ENCODE assay signal across 9 cellular contexts in genomic region chr6:137872071-137872470, GRCh38. TPM values are rescaled to one million over a fixed set of nuclear protein-coding genes. Genes with fewer than 3 reads are reported as not detected.
A peak's percentile ranks its signal among the peaks of the same experiment; 100 is the strongest.
DNase-seq lines count a peak whose midpoint lies in the region; ATAC-seq, FAIRE-seq and TF ChIP-seq lines count a peak whose summit lies in the region.
"Had no signal": no experiment of that assay in that cellular context is flagged by ENCODE, and none has a peak within 500 bp of the region (broad histone marks: within the 10 kb centered on the region; RNA-seq: fewer than 3 reads in every experiment).

No MANE protein-coding gene starts in this region.

- intact Hi-C loops in OCI-LY7 (cut with micrococcal nuclease; ENCODE audit: unreplicated experiment) (no loop called here), esophagus muscularis mucosa (cut with DNase I) (no loop called here), pancreas (cut with DNase I) (loop anchor here in 1 of 3 donors (10.0 kb wide), 1 partner anchor 53 kb away; no protein-coding TSS in a partner anchor)

- peaks cover 62% of the 10 kb centered on the region for H3K36me3 ChIP-seq in OCI-LY7 (ENCODE audit: insufficient read depth, low read length)
- H3K36me3 ChIP-seq in esophagus muscularis mucosa, result peaks cover 24 to 39% (median 27%) of the 10 kb centered on the region in 4 donors
- H3K36me3 ChIP-seq in pancreas, result peaks cover 0 to 29% (median 11%) of the 10 kb centered on the region in 3 donors

- no peak overlapping the region for H2AFZ ChIP-seq in OCI-LY7 (ENCODE audit: low read length)

- POLR2A ChIA-PET in OCI-LY7 (lab: Charles Lee), result interaction anchor here (0.5 to 1.6 kb wide), 11 partner anchors 9 to 130 kb away, joined by 3 to 6 read pairs (median 3); no protein-coding TSS in a partner anchor

- H3K4me3 ChIP-seq in OCI-LY7 (ENCODE audit: low read depth, low read length, poor library complexity, severe bottlenecking), result peak overlapping the region; percentile 85
- H3K4me3 ChIP-seq in esophagus muscularis mucosa, result peak overlapping the region; percentile 70 to 93 (median 88)
- H3K4me3 ChIP-seq in skeletal muscle cell (ENCODE audit: low read depth, low read length), result no peak overlapping the region
- peak overlapping the region in 1 of 4 donors; percentile 93 for H3K4me3 ChIP-seq in pancreas

- no TSS peak for BruUV-seq in OCI-LY7 (replicated peaks; lab: Mats Ljungman, UMichigan)

- ATAC-seq in pancreas, result no peak
- ATAC-seq in HG03432 (IDR thresholded peaks at IDR 0.05; ENCODE audit: unreplicated experiment), result no peak
- no peak for ATAC-seq in HG02870 (IDR thresholded peaks at IDR 0.05; ENCODE audit: unreplicated experiment)

- peaks cover 7% of the 10 kb centered on the region; the same call in 1 of the 2 replicates for H4K20me1 ChIP-seq in OCI-LY7 (ENCODE audit: insufficient read depth, low read length)

- TF ChIP-seq EP300 in esophagus muscularis mucosa (IDR thresholded peaks at IDR 0.05), result no peak

- no peak for FAIRE-seq in pancreas (lab: Jason Lieb, UNC)

- peaks cover 48% of the 10 kb centered on the region for H3K4me1 ChIP-seq in OCI-LY7 (ENCODE audit: insufficient read depth, low read length, poor library complexity, severe bottlenecking)
- peaks cover 24 to 72% (median 69%) of the 10 kb centered on the region in 4 donors for H3K4me1 ChIP-seq in esophagus muscularis mucosa
- peaks cover 0 to 33% (median 9%) of the 10 kb centered on the region in 3 donors for H3K4me1 ChIP-seq in pancreas

- H3K27ac ChIP-seq in OCI-LY7 (ENCODE audit: low read depth, low read length, poor library complexity, severe bottlenecking) (no peak overlapping the region), esophagus muscularis mucosa (replicated peaks in 1 of 4) (peak overlapping the region; percentile 71 to 94 (median 92)), pancreas (peak overlapping the region in 2 of 4 donors; percentile 15 to 65)

- no peaks in the 10 kb centered on the region for H3K9me2 ChIP-seq in OCI-LY7 (ENCODE audit: insufficient read depth, low read length)

- peak; percentile 57 for DNase-seq in EL
- no peak for DNase-seq in OCI-LY7 (ENCODE audit: low spot score)
- DNase-seq in esophagus muscularis mucosa (ENCODE audit: extremely low spot score), result no peak
- DNase-seq in skeletal muscle cell (ENCODE audit: low read depth), result peak; percentile 42
- no peak for DNase-seq in pancreas
- DNase-seq in NK-92 treated with Interleukin-12 subunit alpha and Interleukin-12 subunit beta, amount 100 ng/mL, for 24 hours (lab: John Stamatoyannopoulos, UW), result no peak
- DNase-seq: activated effector memory CD4-positive, alpha-beta T cell treated with Interleukin-2 at 50 U/mL for 16 hours had no signal

- TF ChIP-seq CTCF in OCI-LY7 (conservative IDR thresholded peaks at IDR 0.05; ENCODE audit: low read length) (no peak), esophagus muscularis mucosa (IDR thresholded peaks at IDR 0.05) (no peak), pancreas (IDR thresholded peaks at IDR 0.05) (no peak)

- CTCF ChIA-PET in OCI-LY7 (lab: Charles Lee; ENCODE audit: unreplicated experiment), result interaction anchor here (1.5 to 1.6 kb wide), 2 partner anchors 79 to 101 kb away, joined by 3 to 5 read pairs; no protein-coding TSS in a partner anchor

- no peaks in the 10 kb centered on the region for H3K27me3 ChIP-seq in esophagus muscularis mucosa
- no peaks in the 10 kb centered on the region for H3K27me3 ChIP-seq in pancreas

- no peaks in the 10 kb centered on the region for H3K9me3 ChIP-seq in OCI-LY7 (ENCODE audit: low read length)
- no peaks in the 10 kb centered on the region for H3K9me3 ChIP-seq in esophagus muscularis mucosa
- H3K9me3 ChIP-seq in pancreas, result no peaks in the 10 kb centered on the region

- H3K79me2 ChIP-seq in OCI-LY7 (ENCODE audit: insufficient read depth, low read depth, low read length), result peaks cover 60% of the 10 kb centered on the region

- peak overlapping the region; percentile 79 for H3K4me2 ChIP-seq in OCI-LY7 (ENCODE audit: low read length)

- no peak for TF ChIP-seq POLR2A in esophagus muscularis mucosa (IDR thresholded peaks at IDR 0.05; ENCODE audit: low read depth)

RNA-seq across cellular contexts. Expression of gene TNFAIP3, which starts 5.0 kb away (rescaled TPM):
- total RNA-seq in OCI-LY7 (2014; rRNA removed; shearing (Covaris generic)), result 7.0 and 8.8 TPM in 2 replicates
- 23.6 and 28.3 TPM in 2 replicates for total RNA-seq in OCI-LY7 (2022)
- 10 to 100 TPM; 21.0 to 54.3 (median 29.8) TPM for total RNA-seq in esophagus muscularis mucosa
- total RNA-seq in pancreas, result 10 to 100 TPM in 5 of 6 donors, 1 to 10 TPM in 1; 9.3 to 59.2 (median 13.5) TPM
- polyA plus RNA-seq in pancreas, result 10 to 100 TPM; 13.9 to 14.5 TPM

Comparison
In these comparisons a context has a peak if more than half of its experiments do, and no peak if none do; other contexts are left out.
1. DNase-seq: peak in EL (single experiment) and skeletal muscle cell (single experiment); none in OCI-LY7 (single experiment), esophagus muscularis mucosa (single experiment), pancreas (0 of 6) and NK-92 treated with Interleukin-12 subunit alpha and Interleukin-12 subunit beta, amount 100 ng/mL, for 24 hours (single experiment).